In genomic region chr5:174935854-174936474, GRCh38 we compare ENCODE assay signal across 8 cellular contexts.
DNase-seq lines count a peak whose midpoint lies in the region; ATAC-seq, FAIRE-seq and TF ChIP-seq lines count a peak whose summit lies in the region.

No MANE protein-coding gene starts in this region.

- no peak overlapping the region for H2AK5ac ChIP-seq in H1 (ENCODE audit: low read depth, low read length)
- H2AK5ac ChIP-seq in mesenchymal stem cell (ENCODE audit: low read length, severe bottlenecking): no peak overlapping the region

- no peak overlapping the region for H3K27ac Mint-ChIP-seq in natural killer cell
- no peak overlapping the region for H3K27ac Mint-ChIP-seq in natural killer cell treated with Interleukin-12 subunit alpha and Interleukin-12 subunit beta and Interleukin-15 and Interleukin-18, amount 100 ng/mL, for 72 hours

- no peak overlapping the region for H3K18ac ChIP-seq in H1 (ENCODE audit: extremely low read depth, low read length)
- H3K18ac ChIP-seq in mesenchymal stem cell (ENCODE audit: low read depth in 1 of 2, low read length in 2 of 2): no peak overlapping the region

- H3K23ac ChIP-seq in H1 (ENCODE audit: insufficient read length) (no peak overlapping the region), mesenchymal stem cell (ENCODE audit: low read length in 2 of 2) (no peak overlapping the region)

- H3K56ac ChIP-seq in H1 (replicated peaks; ENCODE audit: insufficient read length, low read depth, low read length): no peak overlapping the region

- DNase-seq in natural killer cell (peak; percentile 22), NAMALWA (ENCODE audit: low spot score) (peak; percentile 41), H1 (ENCODE audit: low read depth in 1 of 2, low spot score in 2 of 2) (peak; percentile 57 to 90), mesenchymal stem cell (peak; percentile 31), stromal cell of bone marrow (ENCODE audit: low read depth) (peak; percentile 21), mesenteric fat pad (ENCODE audit: low spot score) (no peak)
- no peak for DNase-seq in natural killer cell treated with Interleukin-12 subunit alpha and Interleukin-12 subunit beta and Interleukin-15 and Interleukin-18, amount 100 ng/mL, for 72 hours (ENCODE audit: low spot score)
- peak; percentile 17 to 24 for DNase-seq in activated CD4-positive, alpha-beta T cell treated with anti-CD3 and anti-CD28 coated beads for 4 hours

- no peaks in the 10 kb centered on the region for H4K20me1 ChIP-seq in H1 (replicated peaks in 1 of 2; ENCODE audit: control insufficient read depth in 1 of 2, insufficient read depth in 2 of 2, low read length in 2 of 2)

- H3K9me3 Mint-ChIP-seq in natural killer cell: no peaks in the 10 kb centered on the region
- no peaks in the 10 kb centered on the region for H3K9me3 Mint-ChIP-seq in natural killer cell treated with Interleukin-12 subunit alpha and Interleukin-12 subunit beta and Interleukin-15 and Interleukin-18, amount 100 ng/mL, for 72 hours

- H3K36me3 ChIP-seq in H1 (ENCODE audit: control insufficient read depth in 2 of 4, insufficient read depth in 4 of 4, low read length in 3 of 4) (no peaks in the 10 kb centered on the region), mesenchymal stem cell (ENCODE audit: control insufficient read depth in 1 of 2, insufficient read depth in 2 of 2, low read depth in 1 of 2, low read length in 2 of 2) (no peaks in the 10 kb centered on the region)

- H3K4me3 Mint-ChIP-seq in natural killer cell: no peak overlapping the region
- no peak overlapping the region for H3K4me3 Mint-ChIP-seq in natural killer cell treated with Interleukin-12 subunit alpha and Interleukin-12 subunit beta and Interleukin-15 and Interleukin-18, amount 100 ng/mL, for 72 hours

- H3K27me3 ChIP-seq in H1 (replicated peaks in 1 of 4; ENCODE audit: control insufficient read depth in 3 of 4, extremely low read depth in 1 of 4, insufficient read depth in 3 of 4, low read length in 3 of 4) (no peaks in the 10 kb centered on the region), mesenchymal stem cell (ENCODE audit: control insufficient read depth in 1 of 2, insufficient read depth in 1 of 2, low read length in 2 of 2) (peaks cover 0 to 17% of the 10 kb centered on the region in 2 experiments)

- no peak overlapping the region for H4K5ac ChIP-seq in H1 (ENCODE audit: insufficient read length, low read depth, low read length)

- no peaks in the 10 kb centered on the region for H3K9me3 ChIP-seq in H1 (ENCODE audit: insufficient read depth in 2 of 2, low read depth in 1 of 2, low read length in 1 of 2)
- H3K9me3 ChIP-seq in mesenchymal stem cell (ENCODE audit: control insufficient read depth, low read length): peaks cover 2% of the 10 kb centered on the region

- no peak overlapping the region for H4K91ac ChIP-seq in H1 (replicated peaks; ENCODE audit: insufficient read length, low read length)
- no peak overlapping the region for H4K91ac ChIP-seq in mesenchymal stem cell (ENCODE audit: low read length)

- no peaks in the 10 kb centered on the region for H3K79me2 ChIP-seq in H1 (ENCODE audit: control insufficient read depth in 1 of 2, insufficient read depth in 2 of 2, low read length in 2 of 2)

- POLR2A ChIA-PET in H1 (lab: Charles Lee; ENCODE audit: partially characterized antibody): no interaction called here

- TF ChIP-seq CTCF in natural killer cell (IDR thresholded peaks at IDR 0.05) (peak; percentile 80), H1 (IDR thresholded peaks at IDR 0.05; ENCODE audit: control extremely low read depth in 1 of 3, insufficient read depth in 1 of 3, low read depth in 1 of 3, low read length in 3 of 3) (peak; percentile 92 to 95 (median 94))

- H3K14ac ChIP-seq in H1 (ENCODE audit: insufficient read length) (no peak overlapping the region), mesenchymal stem cell (ENCODE audit: low read length in 2 of 2) (no peak overlapping the region)

- TF ChIP-seq POLR2A in H1 (IDR thresholded peaks at IDR 0.05; ENCODE audit: control extremely low read depth in 1 of 2, low read depth in 2 of 2, low read length in 2 of 2): no peak

- TF ChIP-seq EP300 in H1 (IDR thresholded peaks at IDR 0.05; ENCODE audit: borderline replicate concordance in 1 of 2, low read depth in 2 of 2, low read length in 2 of 2): no peak

- H3K27ac ChIP-seq in H1 (ENCODE audit: low read depth, low read length) (no peak overlapping the region), mesenchymal stem cell (ENCODE audit: low read length, poor library complexity, severe bottlenecking) (no peak overlapping the region)

- H2BK15ac ChIP-seq in H1 (ENCODE audit: low read length) (no peak overlapping the region), mesenchymal stem cell (ENCODE audit: low read depth, poor library complexity, severe bottlenecking) (no peak overlapping the region)

- CTCF ChIA-PET in H1 (lab: Charles Lee; ENCODE audit: partially characterized antibody): interaction anchor here (0.6 to 7.1 kb wide), 19 partner anchors 8 to 657 kb away, joined by 3 to 95 read pairs (median 4); no protein-coding TSS in a partner anchor

- peak; percentile 97 for TF ChIP-seq RAD21 in H1 (IDR thresholded peaks at IDR 0.05 in 1 of 2, conservative IDR thresholded peaks at IDR 0.05 in 1 of 2; ENCODE audit: low read depth in 2 of 2, low read length in 2 of 2)

- H2AFZ ChIP-seq in H1 (ENCODE audit: low read length): peak overlapping the region; percentile 80; the same call in 1 of the 2 replicates
- no peak overlapping the region for H2AFZ ChIP-seq in mesenchymal stem cell (ENCODE audit: low read depth, low read length)

- H4K8ac ChIP-seq in H1 (ENCODE audit: extremely low read depth, insufficient read depth, low read length) (no peak overlapping the region), mesenchymal stem cell (ENCODE audit: low read length) (no peak overlapping the region)

- H3K9ac ChIP-seq in H1 (replicated peaks in 1 of 4; ENCODE audit: extremely low read depth in 1 of 4, low read depth in 3 of 4, low read length in 3 of 4) (no peak overlapping the region), mesenchymal stem cell (ENCODE audit: low read length) (no peak overlapping the region)

- intact Hi-C loops in natural killer cell (cut with micrococcal nuclease): loop anchor here (1.0 kb wide), 1 partner anchor 517 kb away; no protein-coding TSS in a partner anchor

- no peak overlapping the region for H3K4me3 ChIP-seq in H1 (ENCODE audit: extremely low read depth in 1 of 4, insufficient read depth in 2 of 4, low read depth in 3 of 4, low read length in 4 of 4)
- no peak overlapping the region for H3K4me3 ChIP-seq in mesenchymal stem cell (ENCODE audit: insufficient read depth in 1 of 2, low read depth in 1 of 2, low read length in 2 of 2)

- H3K4me1 Mint-ChIP-seq in natural killer cell: no peaks in the 10 kb centered on the region
- H3K4me1 Mint-ChIP-seq in natural killer cell treated with Interleukin-12 subunit alpha and Interleukin-12 subunit beta and Interleukin-15 and Interleukin-18, amount 100 ng/mL, for 72 hours (ENCODE audit: low read depth in 2 of 2): no peaks in the 10 kb centered on the region

- no peak overlapping the region for H3K4ac ChIP-seq in H1 (replicated peaks; ENCODE audit: insufficient read length, low read depth, low read length)
- H3K4ac ChIP-seq in mesenchymal stem cell (ENCODE audit: low read depth in 1 of 2, low read length in 2 of 2): no peak overlapping the region

- peak in 1 of 3 donors; percentile 54 for ATAC-seq in natural killer cell
- no peak for ATAC-seq in natural killer cell treated with Interleukin-12 subunit alpha and Interleukin-12 subunit beta and Interleukin-15 and Interleukin-18, amount 100 ng/mL, for 72 hours

- H3K4me1 ChIP-seq in H1 (replicated peaks in 1 of 4; ENCODE audit: control insufficient read depth in 3 of 4, insufficient read depth in 4 of 4, low read length in 3 of 4): no peaks in the 10 kb centered on the region
- no peaks in the 10 kb centered on the region for H3K4me1 ChIP-seq in mesenchymal stem cell (ENCODE audit: control insufficient read depth, insufficient read depth, low read depth, low read length)

- peaks cover 5 to 10% of the 10 kb centered on the region in 2 donors for H3K27me3 Mint-ChIP-seq in natural killer cell (ENCODE audit: low read depth in 2 of 2)
- peaks cover 7 to 27% of the 10 kb centered on the region in 2 donors for H3K27me3 Mint-ChIP-seq in natural killer cell treated with Interleukin-12 subunit alpha and Interleukin-12 subunit beta and Interleukin-15 and Interleukin-18, amount 100 ng/mL, for 72 hours

- H2BK12ac ChIP-seq in H1 (ENCODE audit: low read depth, low read length) (no peak overlapping the region), mesenchymal stem cell (ENCODE audit: low read length in 2 of 2) (no peak overlapping the region)

- WGBS in H1 (ENCODE audit: extremely low coverage in 1 of 2, insufficient coverage in 1 of 2, insufficient read length in 1 of 2, insufficient replicate concordance in 2 of 2, low coverage in 1 of 2, low lambda C conversion rate in 2 of 2, missing lambda C conversion rate in 1 of 2), 2 experiments: 35% methylated on average over 9 of the region's 9 CpGs; no CpG with 5 or more reads in 1 of the 2 experiments
- WGBS in mesenchymal stem cell: 23% methylated on average over 7 of the region's 9 CpGs

- no peaks in the 10 kb centered on the region for H3K36me3 Mint-ChIP-seq in natural killer cell
- no peaks in the 10 kb centered on the region for H3K36me3 Mint-ChIP-seq in natural killer cell treated with Interleukin-12 subunit alpha and Interleukin-12 subunit beta and Interleukin-15 and Interleukin-18, amount 100 ng/mL, for 72 hours

- peak; percentile 97 for FAIRE-seq in H1 (lab: Jason Lieb, UNC)

- H3K23me2 ChIP-seq in H1 (ENCODE audit: low read depth, low read length): no peaks in the 10 kb centered on the region

- H3K4me2 ChIP-seq in H1 (ENCODE audit: insufficient read depth in 1 of 2, low read depth in 2 of 2, low read length in 2 of 2) (no peak overlapping the region), mesenchymal stem cell (ENCODE audit: low read length, poor library complexity, severe bottlenecking) (no peak overlapping the region)

- H2BK5ac ChIP-seq in H1 (ENCODE audit: low read depth, low read length): no peak overlapping the region
- H2BK5ac ChIP-seq in mesenchymal stem cell (ENCODE audit: low read depth, low read length, poor library complexity, severe bottlenecking): no peak overlapping the region

- H2BK20ac ChIP-seq in H1 (ENCODE audit: low read length): no peak overlapping the region

- H2BK120ac ChIP-seq in H1 (replicated peaks; ENCODE audit: low read depth, low read length) (no peak overlapping the region), mesenchymal stem cell (ENCODE audit: low read depth, low read length) (no peak overlapping the region)

- H3K79me1 ChIP-seq in H1 (ENCODE audit: low read depth, low read length): no peaks in the 10 kb centered on the region
- no peaks in the 10 kb centered on the region for H3K79me1 ChIP-seq in mesenchymal stem cell (replicated peaks; ENCODE audit: low read length, poor library complexity, severe bottlenecking)

TF ChIP-seq in H1, 55 proteins besides CTCF, POLR2A, EP300 and RAD21 (continues in another document):
- TF ChIP-seq RNF2 (IDR thresholded peaks at IDR 0.05; ENCODE audit: borderline replicate concordance, low read depth, low read length, missing control alignments, poor library complexity, severe bottlenecking) (no peak), MAX (IDR thresholded peaks at IDR 0.05) (peak; percentile 29; the same call in 1 of the 2 replicates)

Comparison
In these comparisons a context has a peak if more than half of its experiments do, and no peak if none do; other contexts are left out.
1. DNase-seq: peak in natural killer cell (single experiment), NAMALWA (single experiment), activated CD4-positive, alpha-beta T cell treated with anti-CD3 and anti-CD28 coated beads for 4 hours (2 of 2), H1 (2 of 2), mesenchymal stem cell (single experiment) and stromal cell of bone marrow (single experiment); none in natural killer cell treated with Interleukin-12 subunit alpha and Interleukin-12 subunit beta and Interleukin-15 and Interleukin-18, amount 100 ng/mL, for 72 hours (single experiment) and mesenteric fat pad (single experiment).